1 cellular context compared by ENCODE assay signal in genomic region chr6:144689503-144690040, GRCh38.
TF ChIP-seq lines count a peak whose summit lies in the region.

No MANE protein-coding gene starts in this region.

TF ChIP-seq in H1, 55 proteins besides CTCF, POLR2A, EP300 and RAD21:
- TF ChIP-seq CHD7 (IDR thresholded peaks at IDR 0.05; ENCODE audit: insufficient replicate concordance, low read length) = no peak
- TF ChIP-seq, protein P1, sequence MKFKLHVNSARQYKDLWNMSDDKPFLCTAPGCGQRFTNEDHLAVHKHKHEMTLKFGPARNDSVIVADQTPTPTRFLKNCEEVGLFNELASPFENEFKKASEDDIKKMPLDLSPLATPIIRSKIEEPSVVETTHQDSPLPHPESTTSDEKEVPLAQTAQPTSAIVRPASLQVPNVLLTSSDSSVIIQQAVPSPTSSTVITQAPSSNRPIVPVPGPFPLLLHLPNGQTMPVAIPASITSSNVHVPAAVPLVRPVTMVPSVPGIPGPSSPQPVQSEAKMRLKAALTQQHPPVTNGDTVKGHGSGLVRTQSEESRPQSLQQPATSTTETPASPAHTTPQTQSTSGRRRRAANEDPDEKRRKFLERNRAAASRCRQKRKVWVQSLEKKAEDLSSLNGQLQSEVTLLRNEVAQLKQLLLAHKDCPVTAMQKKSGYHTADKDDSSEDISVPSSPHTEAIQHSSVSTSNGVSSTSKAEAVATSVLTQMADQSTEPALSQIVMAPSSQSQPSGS (IDR thresholded peaks at IDR 0.05; ENCODE audit: low read length) = no peak
- TF ChIP-seq FOSL1 (IDR thresholded peaks at IDR 0.05; ENCODE audit: insufficient read depth, low read depth, low read length) = no peak
- no peak for TF ChIP-seq RNF2 (IDR thresholded peaks at IDR 0.05; ENCODE audit: borderline replicate concordance, low read depth, low read length, missing control alignments, poor library complexity, severe bottlenecking)
- no peak for TF ChIP-seq YY1 (IDR thresholded peaks at IDR 0.05; ENCODE audit: low read depth, low read length)
- TF ChIP-seq SP1 (IDR thresholded peaks at IDR 0.05; ENCODE audit: low read depth, low read length) = no peak
- no peak for TF ChIP-seq JUND (IDR thresholded peaks at IDR 0.05; ENCODE audit: low read length)
- TF ChIP-seq POLR2AphosphoS5 (IDR thresholded peaks at IDR 0.05; ENCODE audit: low read depth, low read length) = no peak
- no peak for TF ChIP-seq HDAC2 (IDR thresholded peaks at IDR 0.05; ENCODE audit: borderline replicate concordance in 1 of 2, low read depth in 2 of 2, low read length in 2 of 2)
- no peak for TF ChIP-seq EGR1 (IDR thresholded peaks at IDR 0.05; ENCODE audit: borderline replicate concordance, low read depth, low read length)
- TF ChIP-seq, protein P2, sequence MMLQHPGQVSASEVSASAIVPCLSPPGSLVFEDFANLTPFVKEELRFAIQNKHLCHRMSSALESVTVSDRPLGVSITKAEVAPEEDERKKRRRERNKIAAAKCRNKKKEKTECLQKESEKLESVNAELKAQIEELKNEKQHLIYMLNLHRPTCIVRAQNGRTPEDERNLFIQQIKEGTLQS (IDR thresholded peaks at IDR 0.05; ENCODE audit: insufficient read depth, low read depth, low read length) = no peak
